8 cellular contexts compared by ENCODE assay signal in genomic region chr7:129376076-129376777, GRCh38. TPM values are rescaled to one million over a fixed set of nuclear protein-coding genes. Genes with fewer than 3 reads are reported as not detected.
DNase-seq lines count a peak whose midpoint lies in the region; ATAC-seq and TF ChIP-seq lines count a peak whose summit lies in the region.

No MANE protein-coding gene starts in this region.

- peak overlapping the region; percentile 44 for H3K27ac Mint-ChIP-seq in Calu3 (ENCODE audit: unreplicated experiment)
- H3K27ac Mint-ChIP-seq in activated T-cell treated with anti-CD3 and anti-CD28 coated beads, Interleukin-2, amount 50 U/mL, for 72 hours: no peak overlapping the region

- DNase-seq in Calu3: peak; percentile 77
- peak; percentile 51 for DNase-seq in HEK293T (ENCODE audit: extremely low spot score)
- DNase-seq in NOMO-1 treated with DMSO at 0.1 percent for 48 hours (lab: John Stamatoyannopoulos, UW; ENCODE audit: unreplicated experiment): peak; percentile 3
- DNase-seq in activated T-cell treated with anti-CD3 and anti-CD28 coated beads, Interleukin-2, amount 50 U/mL, for 72 hours: peak; percentile 70 to 75
- no peak for DNase-seq in left ventricle myocardium inferior
- peak; percentile 38 for DNase-seq in stimulated activated CD4-positive, alpha-beta T cell treated with anti-CD3 and anti-CD28 coated beads, Interleukin-12 subunit alpha, Interleukin-12 subunit beta, amount 100 ng/mL, for 4 hours
- DNase-seq in HK-2 (ENCODE audit: unreplicated experiment): no peak

- intact Hi-C loops in Calu3 (cut with micrococcal nuclease; ENCODE audit: unreplicated experiment) (loop anchor here (1.0 kb wide), 1 partner anchor 8 kb away; no protein-coding TSS in a partner anchor), left ventricle myocardium inferior (cut with micrococcal nuclease) (no loop called here)

- no TSS peak for BruUV-seq in Calu3 (replicated peaks; lab: Mats Ljungman, UMichigan)

- H3K4me3 Mint-ChIP-seq in Calu3 (ENCODE audit: low read depth, unreplicated experiment): no peak overlapping the region
- peak overlapping the region in 1 of 2 donors; percentile 81 for H3K4me3 Mint-ChIP-seq in activated T-cell treated with anti-CD3 and anti-CD28 coated beads, Interleukin-2, amount 50 U/mL, for 72 hours

- TF ChIP-seq CTCF in Calu3 (IDR thresholded peaks at IDR 0.05; ENCODE audit: unreplicated experiment): peak; percentile 50
- peak; percentile 62 for TF ChIP-seq CTCF in left ventricle myocardium inferior (IDR thresholded peaks at IDR 0.05; ENCODE audit: borderline replicate concordance)

- no peaks in the 10 kb centered on the region for H3K36me3 Mint-ChIP-seq in Calu3 (ENCODE audit: insufficient read depth, unreplicated experiment)
- H3K36me3 Mint-ChIP-seq in activated T-cell treated with anti-CD3 and anti-CD28 coated beads, Interleukin-2, amount 50 U/mL, for 72 hours (ENCODE audit: insufficient read depth in 2 of 2): no peaks in the 10 kb centered on the region

- no peak overlapping the region for H3K4me3 ChIP-seq in left ventricle myocardium inferior

- no peaks in the 10 kb centered on the region for H3K27me3 Mint-ChIP-seq in Calu3 (ENCODE audit: unreplicated experiment)
- H3K27me3 Mint-ChIP-seq in activated T-cell treated with anti-CD3 and anti-CD28 coated beads, Interleukin-2, amount 50 U/mL, for 72 hours (ENCODE audit: low read depth): no peaks in the 10 kb centered on the region

- no peaks in the 10 kb centered on the region for H3K9me3 ChIP-seq in left ventricle myocardium inferior (replicated peaks)

- H3K27ac ChIP-seq in left ventricle myocardium inferior (replicated peaks): no peak overlapping the region

- H3K4me1 ChIP-seq in left ventricle myocardium inferior: peaks cover 3% of the 10 kb centered on the region

- ATAC-seq in activated T-cell treated with anti-CD3 and anti-CD28 coated beads, Interleukin-2, amount 50 U/mL, for 72 hours (replicated peaks in 1 of 2): peak; percentile 86 to 90
- ATAC-seq in HG02571 (IDR thresholded peaks at IDR 0.05; ENCODE audit: unreplicated experiment): no peak

- H3K27me3 ChIP-seq in left ventricle myocardium inferior (ENCODE audit: low read depth): no peaks in the 10 kb centered on the region

- H3K4me1 Mint-ChIP-seq in Calu3 (ENCODE audit: low read depth, unreplicated experiment): peaks cover 31% of the 10 kb centered on the region
- peaks cover 49% of the 10 kb centered on the region for H3K4me1 Mint-ChIP-seq in activated T-cell treated with anti-CD3 and anti-CD28 coated beads, Interleukin-2, amount 50 U/mL, for 72 hours (ENCODE audit: low read depth)

- no peaks in the 10 kb centered on the region for H3K9me3 Mint-ChIP-seq in Calu3 (ENCODE audit: low read depth, unreplicated experiment)
- H3K9me3 Mint-ChIP-seq in activated T-cell treated with anti-CD3 and anti-CD28 coated beads, Interleukin-2, amount 50 U/mL, for 72 hours: no peaks in the 10 kb centered on the region

- H3K36me3 ChIP-seq in left ventricle myocardium inferior: peaks cover 4% of the 10 kb centered on the region

- CTCF ChIA-PET in Calu3 (lab: Charles Lee) (interaction anchor here (0.6 to 3.6 kb wide), 8 partner anchors 9 to 212 kb away, joined by 3 to 88 read pairs (median 6); partner anchors contain the start of gene STRIP2), HEK293T (lab: Yijun Ruan, JAX) (interaction anchor here (0.6 to 3.5 kb wide), 17 partner anchors 9 to 270 kb away, joined by 3 to 32 read pairs (median 4); partner anchors contain the start of gene STRIP2)

- POLR2A ChIA-PET in HEK293T (lab: Yijun Ruan, JAX): no interaction called here

TF ChIP-seq in HEK293T, 16 proteins besides CTCF, POLR2A, EP300 and RAD21:
- TF ChIP-seq ARNT (IDR thresholded peaks at IDR 0.05) (no peak), SUZ12 (IDR thresholded peaks at IDR 0.05) (no peak), NFRKB (IDR thresholded peaks at IDR 0.05) (no peak), BHLHE40 (IDR thresholded peaks at IDR 0.05; ENCODE audit: borderline replicate concordance) (no peak), L3MBTL2 (conservative IDR thresholded peaks at IDR 0.05) (no peak), ZNF384 (IDR thresholded peaks at IDR 0.05) (no peak)

RNA-seq across cellular contexts. Expression of gene STRIP2, which starts 58.0 kb away (rescaled TPM):
- 10.1 and 13.2 TPM in 2 replicates for total RNA-seq in Calu3 (2022)
- 10 to 100 TPM; 73.5 to 79.2 TPM for total RNA-seq in activated T-cell treated with anti-CD3 and anti-CD28 coated beads, Interleukin-2, amount 50 U/mL, for 72 hours
- total RNA-seq in left ventricle myocardium inferior: 17.1 TPM

Comparison
In these comparisons a context has a peak if more than half of its experiments do, and no peak if none do; other contexts are left out.
1. DNase-seq: peak in Calu3 (single experiment), HEK293T (single experiment), NOMO-1 treated with DMSO at 0.1 percent for 48 hours (single experiment), activated T-cell treated with anti-CD3 and anti-CD28 coated beads, Interleukin-2, amount 50 U/mL, for 72 hours (2 of 2) and stimulated activated CD4-positive, alpha-beta T cell treated with anti-CD3 and anti-CD28 coated beads, Interleukin-12 subunit alpha, Interleukin-12 subunit beta, amount 100 ng/mL, for 4 hours (single experiment); none in left ventricle myocardium inferior (single experiment) and HK-2 (single experiment).